Comparison of ENCODE assay signal across 8 cellular contexts in the genomic region with DNA sequence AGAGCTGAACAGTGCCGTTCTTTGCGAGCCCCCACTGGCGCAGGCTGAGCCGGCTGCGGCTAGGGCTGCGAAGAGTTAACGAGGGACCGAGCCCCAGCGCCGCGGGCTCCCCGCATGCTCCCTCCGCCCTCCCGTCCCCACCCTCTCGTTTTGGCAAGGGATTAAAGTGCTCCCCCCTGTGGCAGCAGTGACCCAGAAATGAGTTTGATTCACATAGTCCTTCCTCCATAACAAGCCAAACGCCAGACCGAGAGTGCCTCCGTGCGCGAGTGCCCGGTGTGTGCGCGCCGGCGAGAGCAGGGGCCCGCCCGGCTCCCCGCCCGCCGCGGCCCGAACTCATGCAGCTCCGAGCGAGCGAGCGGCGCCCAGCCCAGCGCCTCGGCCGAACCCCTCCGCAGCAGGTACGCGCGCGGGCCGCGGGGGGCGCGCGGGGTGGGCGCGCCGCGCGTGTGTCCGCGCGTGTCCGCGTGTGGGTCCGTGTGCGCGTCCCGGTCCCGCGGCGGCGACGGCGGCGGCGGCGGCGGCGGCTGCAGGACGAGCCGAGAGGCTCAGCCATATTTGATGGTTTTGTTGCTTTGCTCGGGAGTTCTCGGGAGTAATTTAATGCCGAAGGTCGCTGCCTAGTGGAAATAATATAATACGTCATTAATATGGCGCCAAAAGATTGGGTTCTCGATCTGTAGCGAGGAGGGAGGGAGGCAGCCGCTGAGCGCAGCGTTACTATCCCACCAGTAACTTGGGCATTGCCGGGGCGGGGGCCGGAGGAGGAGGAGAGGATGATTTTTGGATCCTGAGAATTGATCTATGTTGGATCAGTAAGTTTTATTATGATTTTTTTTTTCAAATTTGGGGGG. TPM values are rescaled to one million over a fixed set of nuclear protein-coding genes. Genes with fewer than 3 reads are reported as not detected.
DNase-seq lines count a peak whose midpoint lies in the region; ATAC-seq and TF ChIP-seq lines count a peak whose summit lies in the region.

JADE1 (plus strand) TSS at position 224 of the 854 bp plus-strand sequence. CDS start 22,059 bp downstream, outside the sequence.

- H3K4me2 ChIP-seq in GM23338 (peak within 1 kb of the TSS; percentile 86), fibroblast of lung (ENCODE audit: extremely low read depth, insufficient read depth, low read length) (peak within 1 kb of the TSS; percentile 77)

- TF ChIP-seq CTCF in GM23338 (conservative IDR thresholded peaks at IDR 0.05; ENCODE audit: low read depth in 2 of 2) (peak; percentile 53 to 97), fibroblast of lung (conservative IDR thresholded peaks at IDR 0.05 in 1 of 2, IDR thresholded peaks at IDR 0.05 in 1 of 2; ENCODE audit: low read depth in 1 of 2, low read length in 2 of 2) (peak; percentile 57 to 61)

- no peaks in the 10 kb centered on the region for H3K9me2 ChIP-seq in GM23338 (ENCODE audit: insufficient read depth)

- H4K20me1 ChIP-seq in GM23338 (replicated peaks; ENCODE audit: insufficient read depth) (peaks cover 21% of the 10 kb centered on the region), fibroblast of lung (ENCODE audit: control insufficient read depth, extremely low read depth, insufficient read depth, low read length) (no peaks in the 10 kb centered on the region)

- H3K27me3 Mint-ChIP-seq in GM23338 (ENCODE audit: insufficient read depth, low read depth, poor library complexity), result peaks cover 20% of the 10 kb centered on the region
- no peaks in the 10 kb centered on the region for H3K27me3 Mint-ChIP-seq in naive thymus-derived CD8-positive, alpha-beta T cell

- H2AFZ ChIP-seq in GM23338 (no peak within 1 kb of the TSS), fibroblast of lung (ENCODE audit: low read length) (peak within 1 kb of the TSS; percentile 55)

- H3K4me1 ChIP-seq in GM23338 (ENCODE audit: insufficient read depth), result peaks cover 35% of the 10 kb centered on the region
- peaks cover 4% of the 10 kb centered on the region for H3K4me1 ChIP-seq in fibroblast of lung (ENCODE audit: control insufficient read depth, extremely low read depth, insufficient read depth, low read length)

- DNase-seq in EL (peak; percentile 95), GM23338 (ENCODE audit: low spot score) (peak; percentile 97), LHCN-M2 (ENCODE audit: low read depth) (peak; percentile 96), RPMI7951 (ENCODE audit: low read depth) (peak; percentile 91), fibroblast of lung (ENCODE audit: low read depth in 2 of 2) (peak; percentile 93 to 97)
- DNase-seq in activated T-helper 1 cell treated with anti-CD3 and anti-CD28 coated beads, Interleukin-2, amount 50 U/mL, for 16 hours (ENCODE audit: low read depth in 1 of 2, low spot score in 1 of 2), result peak; percentile 81
- peak; percentile 72 to 95 (median 88) for DNase-seq in naive thymus-derived CD8-positive, alpha-beta T cell
- peak; percentile 80 to 91 (median 85) for DNase-seq in stimulated activated naive CD4-positive, alpha-beta T cell (lab: John Stamatoyannopoulos, UW)

- POLR2A ChIA-PET in naive thymus-derived CD8-positive, alpha-beta T cell (lab: Charles Lee), result interaction anchor here (0.6 to 1.6 kb wide), 11 partner anchors 9 to 844 kb away, joined by 3 to 11 read pairs (median 6); partner anchors contain the start of genes ABHD18, LARP1B, MFSD8 and PGRMC2

- peak within 1 kb of the TSS; percentile 100 for H3K27ac ChIP-seq in GM23338 (ENCODE audit: low read depth)
- H3K27ac ChIP-seq in fibroblast of lung (ENCODE audit: insufficient read depth, low read length), result peak within 1 kb of the TSS; percentile 95

- peak within 1 kb of the TSS; percentile 66 for H3K4me3 ChIP-seq in GM23338
- peak within 1 kb of the TSS; percentile 72 to 99 (median 76) for H3K4me3 ChIP-seq in fibroblast of lung (replicated peaks in 1 of 4; ENCODE audit: control extremely low read depth in 1 of 4, insufficient read depth in 1 of 4, low read depth in 3 of 4, low read length in 4 of 4)

- 0 out of 2 replicates have a peak, but pooled peaks cover 8% of the 10 kb centered on the region for H3F3A ChIP-seq in GM23338 (replicated peaks; ENCODE audit: low read depth)

- H3K79me2 ChIP-seq in GM23338 (replicated peaks; ENCODE audit: insufficient read depth) (peaks cover 52% of the 10 kb centered on the region), fibroblast of lung (ENCODE audit: control insufficient read depth, insufficient read depth, low read length) (peaks cover 29% of the 10 kb centered on the region)

- peaks cover 15% of the 10 kb centered on the region for H3K36me3 Mint-ChIP-seq in GM23338 (ENCODE audit: low read depth)
- H3K36me3 Mint-ChIP-seq in naive thymus-derived CD8-positive, alpha-beta T cell, result no peaks in the 10 kb centered on the region

- H3K27ac Mint-ChIP-seq in GM23338, result peak within 1 kb of the TSS; percentile 100
- peak within 1 kb of the TSS; percentile 94 to 100 (median 99) for H3K27ac Mint-ChIP-seq in naive thymus-derived CD8-positive, alpha-beta T cell

- peaks cover 30% of the 10 kb centered on the region for H3K4me1 Mint-ChIP-seq in GM23338
- H3K4me1 Mint-ChIP-seq in naive thymus-derived CD8-positive, alpha-beta T cell, result peaks cover 8 to 24% (median 16%) of the 10 kb centered on the region in 4 donors

- ATAC-seq in GM23338, result peak; percentile 67
- peak; percentile 63 to 64 for ATAC-seq in naive thymus-derived CD8-positive, alpha-beta T cell

- peak within 1 kb of the TSS; percentile 71 for H3K9ac ChIP-seq in fibroblast of lung (ENCODE audit: insufficient read depth, low read length)

- H3K9me3 ChIP-seq in fibroblast of lung (ENCODE audit: control insufficient read depth, insufficient read depth, low read depth, low read length), result no peaks in the 10 kb centered on the region

- peaks cover 3% of the 10 kb centered on the region; the same call in 2 of the 3 replicates for H3K9me3 Mint-ChIP-seq in GM23338
- H3K9me3 Mint-ChIP-seq in naive thymus-derived CD8-positive, alpha-beta T cell, result peaks cover 0 to 2% (median 0%) of the 10 kb centered on the region in 9 donors

- H3K36me3 ChIP-seq in GM23338 (ENCODE audit: insufficient read depth) (no peaks in the 10 kb centered on the region), fibroblast of lung (ENCODE audit: control insufficient read depth, insufficient read depth, low read length) (no peaks in the 10 kb centered on the region)

- H3K27me3 ChIP-seq in GM23338 (ENCODE audit: insufficient read depth), result no peaks in the 10 kb centered on the region
- no peaks in the 10 kb centered on the region for H3K27me3 ChIP-seq in fibroblast of lung (ENCODE audit: control insufficient read depth, insufficient read depth, low read length)

- H3K4me3 Mint-ChIP-seq in GM23338, result peak within 1 kb of the TSS; percentile 99
- peak within 1 kb of the TSS; percentile 92 to 100 (median 98) for H3K4me3 Mint-ChIP-seq in naive thymus-derived CD8-positive, alpha-beta T cell

TF ChIP-seq in GM23338, 12 proteins besides CTCF, POLR2A, EP300 and RAD21 (continues in another document):
- TF ChIP-seq JUNB (IDR thresholded peaks at IDR 0.05; ENCODE audit: unreplicated experiment), result no peak
- TF ChIP-seq, protein P1, sequence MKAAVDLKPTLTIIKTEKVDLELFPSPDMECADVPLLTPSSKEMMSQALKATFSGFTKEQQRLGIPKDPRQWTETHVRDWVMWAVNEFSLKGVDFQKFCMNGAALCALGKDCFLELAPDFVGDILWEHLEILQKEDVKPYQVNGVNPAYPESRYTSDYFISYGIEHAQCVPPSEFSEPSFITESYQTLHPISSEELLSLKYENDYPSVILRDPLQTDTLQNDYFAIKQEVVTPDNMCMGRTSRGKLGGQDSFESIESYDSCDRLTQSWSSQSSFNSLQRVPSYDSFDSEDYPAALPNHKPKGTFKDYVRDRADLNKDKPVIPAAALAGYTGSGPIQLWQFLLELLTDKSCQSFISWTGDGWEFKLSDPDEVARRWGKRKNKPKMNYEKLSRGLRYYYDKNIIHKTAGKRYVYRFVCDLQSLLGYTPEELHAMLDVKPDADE (IDR thresholded peaks at IDR 0.05), result 0 out of 2 replicates have a peak, but pooled peaks have one; percentile 42
- TF ChIP-seq STAT1 (IDR thresholded peaks at IDR 0.05; ENCODE audit: unreplicated experiment), result no peak

RNA-seq across cellular contexts. Expression of gene JADE1, which starts in this region (rescaled TPM):
- 156 and 158 TPM in 2 replicates for total RNA-seq in GM23338 (2014; rRNA removed; shearing (Covaris generic))
- 75.5 and 84.2 TPM in 2 replicates for polyA plus RNA-seq in GM23338 (2016; fragmentation: Nextera tagmentation; extraction: Ambion mirVana)
- 17.6 and 20.5 TPM in 2 replicates for total RNA-seq in LHCN-M2 (2014; rRNA removed)
- 11.0 TPM for polyA plus RNA-seq in LHCN-M2 (2012)
- total RNA-seq in RPMI7951 (2014; rRNA removed; shearing (Covaris generic)), result 13.7 and 16.5 TPM in 2 replicates
- total RNA-seq in fibroblast of lung, result 27.7 and 49.9 TPM in 2 replicates
- polyA plus RNA-seq in fibroblast of lung, result 28.6 and 36.2 TPM in 2 replicates
- 24.9 and 31.6 TPM in 2 replicates for polyA plus RNA-seq in fibroblast of lung (2012)
- polyA minus RNA-seq in fibroblast of lung (ENCODE audit: low replicate concordance), result 37.3 and 87.1 TPM in 2 replicates
- 10 to 100 TPM; 61.2 to 65.7 TPM for total RNA-seq in naive thymus-derived CD8-positive, alpha-beta T cell
- 10 to 100 TPM; 45.8 to 52.8 (median 47.8) TPM for polyA plus RNA-seq in naive thymus-derived CD8-positive, alpha-beta T cell

Comparison
In these comparisons a context has a peak if more than half of its experiments do, and no peak if none do; other contexts are left out.
1. Peak in every context shown above with its lines: DNase-seq, ATAC-seq, H3K4me3 ChIP-seq and H3K27ac ChIP-seq.